ENCODE assay signal across 17 cellular contexts in the genomic region with DNA sequence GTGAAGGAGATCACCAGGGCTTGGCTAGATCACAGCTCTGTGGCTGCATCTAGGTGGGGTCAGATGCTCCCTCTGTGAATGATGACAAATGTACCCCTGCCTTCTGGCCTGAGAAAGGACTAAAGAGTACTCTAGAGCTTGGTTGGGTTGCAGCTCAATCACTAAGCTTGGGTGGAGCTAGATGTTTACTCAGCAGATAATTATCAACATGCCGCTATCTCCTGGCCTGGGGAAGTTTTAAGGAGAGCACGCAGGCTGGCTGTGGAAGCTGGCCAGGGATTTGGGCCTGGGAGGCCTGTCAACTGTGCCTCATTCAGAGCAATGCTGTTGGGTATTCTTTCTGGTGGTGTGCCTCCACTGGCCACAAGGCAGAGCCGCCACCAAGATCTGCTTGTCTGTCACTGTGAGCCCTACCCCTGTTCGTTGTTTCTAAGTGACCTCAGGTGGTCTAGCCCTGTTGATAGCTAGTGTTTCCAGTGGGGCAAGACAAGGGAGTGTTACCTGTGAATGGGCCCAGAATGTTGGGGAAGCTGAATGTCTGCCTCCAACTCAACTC.
DNase-seq lines count a peak whose midpoint lies in the region; ATAC-seq and TF ChIP-seq lines count a peak whose summit lies in the region.
"Had no signal": no experiment of that assay in that cellular context is flagged by ENCODE, and none has a peak within 500 bp of the region (broad histone marks: within the 10 kb centered on the region; RNA-seq: fewer than 3 reads in every experiment).

No MANE protein-coding gene starts in this region.

- TF ChIP-seq CTCF in GM23338 (conservative IDR thresholded peaks at IDR 0.05; ENCODE audit: low read depth in 2 of 2): no peak
- TF ChIP-seq CTCF in endodermal cell (conservative IDR thresholded peaks at IDR 0.05): peak; percentile 27
- no peak for TF ChIP-seq CTCF in nephron progenitor cell (IDR thresholded peaks at IDR 0.05)

- H3K4me3 Mint-ChIP-seq in GM23338 (no peak overlapping the region), endodermal cell (no peak overlapping the region), nephron progenitor cell (no peak overlapping the region)
- H3K4me3 Mint-ChIP-seq: CD4-positive, CD25-positive, alpha-beta regulatory T cell; CD8-positive, alpha-beta memory T cell had no signal

- H3K27ac ChIP-seq in GM23338 (ENCODE audit: low read depth) (no peak overlapping the region), endodermal cell (ENCODE audit: low read depth, low read length) (no peak overlapping the region)
- H3K27ac ChIP-seq: GM23248 had no signal

- intact Hi-C loops in left ventricle myocardium superior (cut with micrococcal nuclease): no loop called here

- H3K9me3 Mint-ChIP-seq in GM23338 (no peaks in the 10 kb centered on the region), endodermal cell (peaks cover 5% of the 10 kb centered on the region), nephron progenitor cell (peaks cover 44% of the 10 kb centered on the region)

- H2AFZ ChIP-seq in GM23338: no peak overlapping the region
- H2AFZ ChIP-seq: GM23248 had no signal

- H3F3A ChIP-seq in GM23338 (replicated peaks; ENCODE audit: low read depth): no peaks in the 10 kb centered on the region

- H3K79me2 ChIP-seq in GM23338 (replicated peaks; ENCODE audit: insufficient read depth): no peaks in the 10 kb centered on the region; the same call in 1 of the 2 replicates

- peaks cover 16% of the 10 kb centered on the region for H3K9me3 ChIP-seq in endodermal cell (ENCODE audit: control insufficient read depth, low read length)
- H3K9me3 ChIP-seq: BE2C had no signal

- H3K4me2 ChIP-seq in GM23338: no peak overlapping the region

- H3K27me3 Mint-ChIP-seq in GM23338 (ENCODE audit: insufficient read depth, low read depth, poor library complexity): peaks cover 3% of the 10 kb centered on the region
- no peaks in the 10 kb centered on the region for H3K27me3 Mint-ChIP-seq in endodermal cell (ENCODE audit: insufficient read depth)
- no peaks in the 10 kb centered on the region for H3K27me3 Mint-ChIP-seq in nephron progenitor cell (ENCODE audit: low read depth, poor library complexity)
- H3K27me3 Mint-ChIP-seq: CD4-positive, CD25-positive, alpha-beta regulatory T cell had no signal

- no peaks in the 10 kb centered on the region for H3K9me2 ChIP-seq in GM23338 (ENCODE audit: insufficient read depth)

- H3K36me3 ChIP-seq in GM23338 (ENCODE audit: insufficient read depth) (no peaks in the 10 kb centered on the region; the same call in 1 of the 2 replicates), endodermal cell (ENCODE audit: control insufficient read depth, insufficient read depth, low read length) (peaks cover 43% of the 10 kb centered on the region)
- H3K36me3 ChIP-seq: BE2C had no signal

- H3K36me3 Mint-ChIP-seq in GM23338 (ENCODE audit: low read depth) (peaks cover 41% of the 10 kb centered on the region), endodermal cell (ENCODE audit: low read depth) (peaks cover 68% of the 10 kb centered on the region), nephron progenitor cell (ENCODE audit: low read depth) (peaks cover 78% of the 10 kb centered on the region)
- H3K36me3 Mint-ChIP-seq: CD4-positive, CD25-positive, alpha-beta regulatory T cell had no signal

- H3K27ac Mint-ChIP-seq in GM23338: peak overlapping the region; percentile 79
- H3K27ac Mint-ChIP-seq in endodermal cell: peak overlapping the region; percentile 74
- H3K27ac Mint-ChIP-seq in nephron progenitor cell: peak overlapping the region; percentile 31
- H3K27ac Mint-ChIP-seq: CD4-positive, CD25-positive, alpha-beta regulatory T cell; CD8-positive, alpha-beta memory T cell had no signal

- DNase-seq in GM23338 (ENCODE audit: low spot score): peak; percentile 32
- DNase-seq in HuH-7 (ENCODE audit: low spot score): peak; percentile 17
- peak; percentile 65 for DNase-seq in endodermal cell
- no peak for DNase-seq in nephron progenitor cell
- DNase-seq in left ventricle myocardium superior: no peak
- DNase-seq in activated naive CD4-positive, alpha-beta T cell treated with Interleukin-2 at 50 U/mL for 16 hours: no peak
- DNase-seq in GM19238 (ENCODE audit: insufficient read length, low spot score): no peak
- DNase-seq: ACHN; BE2C; C1 segment of cervical spinal cord; CD4-positive, CD25-positive, alpha-beta regulatory T cell; CD8-positive, alpha-beta memory T cell; COR-L47; DMS 273 treated with DMSO at 0.1 percent for 48 hours; DND-41; EL; GM23248 had no signal

- H3K27me3 ChIP-seq in GM23338 (ENCODE audit: insufficient read depth) (no peaks in the 10 kb centered on the region), endodermal cell (ENCODE audit: control insufficient read depth, insufficient read depth, low read length, poor library complexity, severe bottlenecking) (no peaks in the 10 kb centered on the region)

- ATAC-seq in GM23338 (peak; percentile 87), left ventricle myocardium superior (no peak)

- H3K4me1 ChIP-seq in GM23338 (ENCODE audit: insufficient read depth) (no peaks in the 10 kb centered on the region), endodermal cell (ENCODE audit: control insufficient read depth, insufficient read depth, low read length) (peaks cover 3% of the 10 kb centered on the region)
- H3K4me1 ChIP-seq: BE2C had no signal

- no peaks in the 10 kb centered on the region; the same call in 1 of the 2 replicates for H4K20me1 ChIP-seq in GM23338 (replicated peaks; ENCODE audit: insufficient read depth)

- H3K9ac ChIP-seq in endodermal cell (ENCODE audit: extremely low read depth, low read length, poor library complexity, severe bottlenecking): no peak overlapping the region
- H3K9ac ChIP-seq: GM23248 had no signal

- H3K4me1 Mint-ChIP-seq in GM23338 (peaks cover 21% of the 10 kb centered on the region), endodermal cell (peaks cover 20% of the 10 kb centered on the region), nephron progenitor cell (no peaks in the 10 kb centered on the region)
- H3K4me1 Mint-ChIP-seq: CD4-positive, CD25-positive, alpha-beta regulatory T cell; CD8-positive, alpha-beta memory T cell had no signal

- H3K4me3 ChIP-seq in GM23338 (no peak overlapping the region), endodermal cell (ENCODE audit: low read length) (no peak overlapping the region)
- H3K4me3 ChIP-seq: GM23248 had no signal

- 78 to 85% methylated on average over 2 to 4 of the region's 4 CpGs for WGBS in endodermal cell (ENCODE audit: insufficient coverage in 1 of 2, insufficient read length in 1 of 2), 2 experiments

TF ChIP-seq in GM23338, 12 proteins besides CTCF, POLR2A, EP300 and RAD21 (continues in another document):
- TF ChIP-seq, protein P1, sequence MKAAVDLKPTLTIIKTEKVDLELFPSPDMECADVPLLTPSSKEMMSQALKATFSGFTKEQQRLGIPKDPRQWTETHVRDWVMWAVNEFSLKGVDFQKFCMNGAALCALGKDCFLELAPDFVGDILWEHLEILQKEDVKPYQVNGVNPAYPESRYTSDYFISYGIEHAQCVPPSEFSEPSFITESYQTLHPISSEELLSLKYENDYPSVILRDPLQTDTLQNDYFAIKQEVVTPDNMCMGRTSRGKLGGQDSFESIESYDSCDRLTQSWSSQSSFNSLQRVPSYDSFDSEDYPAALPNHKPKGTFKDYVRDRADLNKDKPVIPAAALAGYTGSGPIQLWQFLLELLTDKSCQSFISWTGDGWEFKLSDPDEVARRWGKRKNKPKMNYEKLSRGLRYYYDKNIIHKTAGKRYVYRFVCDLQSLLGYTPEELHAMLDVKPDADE (IDR thresholded peaks at IDR 0.05): no peak
- TF ChIP-seq ZNF114 (CRISPR knock-in tag; IDR thresholded peaks at IDR 0.05) (no peak), CREB1 (CRISPR knock-in tag; IDR thresholded peaks at IDR 0.05; ENCODE audit: low read depth) (no peak), JUNB (IDR thresholded peaks at IDR 0.05; ENCODE audit: unreplicated experiment) (no peak), EZH2phosphoT487 (IDR thresholded peaks at IDR 0.05; ENCODE audit: unreplicated experiment) (no peak), NANOG (IDR thresholded peaks at IDR 0.05; ENCODE audit: borderline replicate concordance) (no peak)

Comparison
In these comparisons a context has a peak if more than half of its experiments do, and no peak if none do; other contexts are left out.
1. DNase-seq: peak in GM23338 (single experiment), HuH-7 (single experiment) and endodermal cell (single experiment); none in nephron progenitor cell (single experiment), left ventricle myocardium superior (single experiment), activated naive CD4-positive, alpha-beta T cell treated with Interleukin-2 at 50 U/mL for 16 hours (single experiment) and GM19238 (single experiment).
2. Peak in every context shown above with its lines, with median percentiles within 50 percentile points of each other: H3K27ac Mint-ChIP-seq.